ENCODE assay signal across 18 cellular contexts in genomic region chr11:76510060-76511047, GRCh38.
DNase-seq lines count a peak whose midpoint lies in the region; ATAC-seq and TF ChIP-seq lines count a peak whose summit lies in the region.
"Had no signal": no experiment of that assay in that cellular context is flagged by ENCODE, and none has a peak within 500 bp of the region (broad histone marks: within the 10 kb centered on the region; RNA-seq: fewer than 3 reads in every experiment).

No MANE protein-coding gene starts in this region.

- CTCF ChIA-PET in AG04450 (lab: Charles Lee) = interaction anchor here (0.9 to 4.0 kb wide), 2 partner anchors 170 to 302 kb away, joined by 3 to 41 read pairs; no protein-coding TSS in a partner anchor

- H3K36me3 ChIP-seq in HUES48 (ENCODE audit: control insufficient read depth, insufficient read depth, low read length) = peaks cover 25% of the 10 kb centered on the region

- H3K9me3 ChIP-seq in AG04450 (ENCODE audit: control insufficient read depth, insufficient read depth, low read length) (no peaks in the 10 kb centered on the region), HUES48 (ENCODE audit: control insufficient read depth, insufficient read depth, low read length) (no peaks in the 10 kb centered on the region)

- no peak overlapping the region for H3K9ac ChIP-seq in HUES48 (ENCODE audit: low read depth, low read length)
- H3K9ac ChIP-seq: parathyroid adenoma had no signal

- no peak overlapping the region for H3K4me3 Mint-ChIP-seq in chondrocyte (ENCODE audit: unreplicated experiment)
- H3K4me3 Mint-ChIP-seq in mesothelial cell of epicardium = no peak overlapping the region

- H3K27me3 ChIP-seq in AG04450 (ENCODE audit: control insufficient read depth, insufficient read depth, low read length) (no peaks in the 10 kb centered on the region), HUES48 (ENCODE audit: control insufficient read depth, insufficient read depth, low read length) (no peaks in the 10 kb centered on the region)

- H3K4me3 ChIP-seq in AG04450 (ENCODE audit: low read depth, low read length) = no peak overlapping the region
- no peak overlapping the region for H3K4me3 ChIP-seq in HUES48 (ENCODE audit: low read depth, low read length)
- H3K4me3 ChIP-seq: GM12878 had no signal

- H3K36me3 Mint-ChIP-seq in chondrocyte (ENCODE audit: low read depth) (peaks cover 8% of the 10 kb centered on the region), mesothelial cell of epicardium (peaks cover 20% of the 10 kb centered on the region)

- H3K9me3 Mint-ChIP-seq in chondrocyte (ENCODE audit: low read depth) (peaks cover 6% of the 10 kb centered on the region), mesothelial cell of epicardium (peaks cover 9% of the 10 kb centered on the region)

- TF ChIP-seq CTCF in AG04450 (IDR thresholded peaks at IDR 0.05; ENCODE audit: low read depth, low read length) (no peak), chondrocyte (IDR thresholded peaks at IDR 0.05) (no peak), mesothelial cell of epicardium (IDR thresholded peaks at IDR 0.05; ENCODE audit: unreplicated experiment) (no peak)

- DNase-seq in AG04450 (ENCODE audit: low read depth, low spot score) (peak; percentile 4), chondrocyte (ENCODE audit: low spot score) (no peak), kidney glomerular epithelial cell (lab: John Stamatoyannopoulos, UW) (peak; percentile 47), mesothelial cell of epicardium (ENCODE audit: low spot score in 2 of 2, unreplicated experiment in 2 of 2) (no peak)
- no peak for DNase-seq in activated effector memory CD4-positive, alpha-beta T cell treated with Interleukin-2 at 50 U/mL for 16 hours
- DNase-seq: activated CD8-positive, alpha-beta memory T cell treated with anti-CD3 and anti-CD28 coated beads for 24 hours; activated effector memory CD4-positive, alpha-beta T cell treated with anti-CD3 and anti-CD28 coated beads, Interleukin-2, amount 50 U/mL, for 16 hours; central memory CD4-positive, alpha-beta T cell; erythroblast; midbrain; NCI-H2029 treated with DMSO at 0.1 percent for 48 hours; stimulated activated CD4-positive, alpha-beta T cell treated with anti-CD3 and anti-CD28 coated beads, Interleukin-15, amount 100 ng/mL, for 24 hours had no signal

- no peak overlapping the region for H3K27ac ChIP-seq in AG04450 (ENCODE audit: low read depth, low read length)
- peak overlapping the region; percentile 64 for H3K27ac ChIP-seq in HUES48 (ENCODE audit: low read depth, low read length)
- H3K27ac ChIP-seq: parathyroid adenoma had no signal

- POLR2A ChIA-PET in AG04450 (lab: Yijun Ruan, JAX) = no interaction called here

- peaks cover 14% of the 10 kb centered on the region for H3K4me1 ChIP-seq in HUES48 (ENCODE audit: control insufficient read depth, insufficient read depth, low read length)
- H3K4me1 ChIP-seq: parathyroid adenoma had no signal

- H3K4me1 Mint-ChIP-seq in chondrocyte (ENCODE audit: low read depth) (peaks cover 33% of the 10 kb centered on the region), mesothelial cell of epicardium (peaks cover 19% of the 10 kb centered on the region)

- no peak for ATAC-seq in activated CD4-positive, CD25-positive, alpha-beta regulatory T cell treated with anti-CD3 and anti-CD28 coated beads, Interleukin-2, amount 50 U/mL, for 24 hours
- ATAC-seq in HG03354 (IDR thresholded peaks at IDR 0.05; ENCODE audit: poor library complexity, severe bottlenecking, unreplicated experiment) = no peak
- ATAC-seq: GM12878, Right ventricle myocardium inferior had no signal

- H3K27ac Mint-ChIP-seq in chondrocyte (ENCODE audit: unreplicated experiment) (peak overlapping the region; percentile 75), mesothelial cell of epicardium (no peak overlapping the region)

- no peaks in the 10 kb centered on the region for H3K27me3 Mint-ChIP-seq in chondrocyte (ENCODE audit: low read depth)
- H3K27me3 Mint-ChIP-seq in mesothelial cell of epicardium (ENCODE audit: low read depth) = no peaks in the 10 kb centered on the region

Comparison
In these comparisons a context has a peak if more than half of its experiments do, and no peak if none do; other contexts are left out.
1. DNase-seq: peak in AG04450 (single experiment) and kidney glomerular epithelial cell (single experiment); none in chondrocyte (single experiment), activated effector memory CD4-positive, alpha-beta T cell treated with Interleukin-2 at 50 U/mL for 16 hours (single experiment) and mesothelial cell of epicardium (0 of 2).